27 cellular contexts compared by ENCODE assay signal in genomic region chr3:138409171-138409570, GRCh38. TPM values are rescaled to one million over a fixed set of nuclear protein-coding genes. Genes with fewer than 3 reads are reported as not detected.
DNase-seq lines count a peak whose midpoint lies in the region; ATAC-seq and TF ChIP-seq lines count a peak whose summit lies in the region.
"Had no signal": no experiment of that assay in that cellular context is flagged by ENCODE, and none has a peak within 500 bp of the region (broad histone marks: within the 10 kb centered on the region; RNA-seq: fewer than 3 reads in every experiment).

No MANE protein-coding gene starts in this region.

- no CpG with 5 or more reads among the region's 1 CpG for WGBS in H9 (ENCODE audit: extremely low coverage, insufficient read length, low lambda C conversion rate)

- H3K27me3 ChIP-seq in H9 (ENCODE audit: insufficient read depth, low read length) = no peaks in the 10 kb centered on the region
- H3K27me3 ChIP-seq in effector memory CD4-positive, alpha-beta T cell (replicated peaks; ENCODE audit: control insufficient read depth, insufficient read depth, low read length, poor library complexity, severe bottlenecking) = no peaks in the 10 kb centered on the region
- H3K27me3 ChIP-seq: MG63 had no signal

- TF ChIP-seq CTCF in AG10803 (conservative IDR thresholded peaks at IDR 0.05; ENCODE audit: low read length) (no peak), H9 (conservative IDR thresholded peaks at IDR 0.05) (no peak), WTC11 (IDR thresholded peaks at IDR 0.05) (no peak), fibroblast of mammary gland (conservative IDR thresholded peaks at IDR 0.05; ENCODE audit: control insufficient read depth, insufficient read depth, low read depth, low read length) (no peak), GM13976 (IDR thresholded peaks at IDR 0.05; ENCODE audit: borderline replicate concordance, control extremely low read depth, extremely low read depth, insufficient read depth, missing control alignments) (no peak)

- no peak overlapping the region for H2BK120ac ChIP-seq in H9 (ENCODE audit: low read depth, low read length, poor library complexity, severe bottlenecking)

- no peak overlapping the region for H3K4me3 Mint-ChIP-seq in H9
- H3K4me3 Mint-ChIP-seq in WTC11 = no peak overlapping the region
- H3K4me3 Mint-ChIP-seq: CD4-positive, alpha-beta T cell; IgD-negative memory B cell had no signal

- H3K27ac ChIP-seq in H9 (ENCODE audit: insufficient read length, low read depth, low read length) = no peak overlapping the region
- no peak overlapping the region for H3K27ac ChIP-seq in effector memory CD4-positive, alpha-beta T cell (ENCODE audit: insufficient read depth, low read length, poor library complexity, severe bottlenecking)

- no peak overlapping the region for H3T11ph ChIP-seq in H9 (ENCODE audit: low read length)

- H3K4ac ChIP-seq in H9 (ENCODE audit: low read depth, low read length) = no peak overlapping the region

- DNase-seq in AG10803 (ENCODE audit: low read depth) (peak; percentile 18), H9 (peak; percentile 37), WTC11 (ENCODE audit: low spot score) (no peak), fibroblast of mammary gland (ENCODE audit: low read depth) (peak; percentile 31), GM13976 (ENCODE audit: low spot score) (no peak)
- no peak for DNase-seq in effector memory CD4-positive, alpha-beta T cell
- DNase-seq: BE2C; Calu3; CD4-positive, alpha-beta T cell; EL; HCEC 1CT; Kasumi-1; MG63; NCI-H1048; NCI-H1436 treated with DMSO at 0.1 percent for 48 hours; NCI-H2029 treated with DMSO at 0.1 percent for 48 hours; NCI-H2171; NCI-H446 treated with DMSO at 0.1 percent for 48 hours; NCI-H69; NK-92 treated with Interleukin-12 subunit alpha and Interleukin-12 subunit beta, amount 100 ng/mL, for 24 hours; SW 1271 had no signal

- no peak overlapping the region for H4K91ac ChIP-seq in H9 (ENCODE audit: insufficient read length, low read depth, low read length)

- no peak overlapping the region for H4K8ac ChIP-seq in H9 (replicated peaks; ENCODE audit: insufficient read length, low read depth, low read length)

- no peaks in the 10 kb centered on the region for H4K20me1 ChIP-seq in H9 (ENCODE audit: control insufficient read depth, insufficient read depth, insufficient read length)

- H3K27me3 Mint-ChIP-seq in H9 (ENCODE audit: low read depth) (peaks cover 12% of the 10 kb centered on the region), WTC11 (ENCODE audit: low read depth) (peaks cover 13% of the 10 kb centered on the region)

- H2AFZ ChIP-seq in H9 (ENCODE audit: low read length) = no peak overlapping the region

- no peaks in the 10 kb centered on the region for H3K79me2 ChIP-seq in H9 (ENCODE audit: insufficient read depth, low read length)

- no peak overlapping the region for H3K9ac ChIP-seq in H9 (ENCODE audit: extremely low read depth, insufficient read length, low read length)

- in situ Hi-C loops in GM13976 (cut with MboI; ENCODE audit: low sequenced_read_pairs, unreplicated experiment) = no loop called here

- CTCF ChIA-PET in WTC11 (lab: Charles Lee) = interaction anchor here (0.5 to 3.5 kb wide), 13 partner anchors 9 to 514 kb away, joined by 3 to 28 read pairs (median 4); partner anchors contain the start of genes CEP70 and MRAS

- H2BK5ac ChIP-seq in H9 (ENCODE audit: insufficient read length, low read length) = no peak overlapping the region

- peaks cover 18 to 29% (median 22%) of the 10 kb centered on the region in 3 experiments for H3K36me3 Mint-ChIP-seq in H9 (ENCODE audit: insufficient read depth in 1 of 3, low read depth in 3 of 3)
- peaks cover 14% of the 10 kb centered on the region for H3K36me3 Mint-ChIP-seq in WTC11
- H3K36me3 Mint-ChIP-seq: IgD-negative memory B cell had no signal

- H2AK5ac ChIP-seq in H9 (ENCODE audit: insufficient read length, low read length) = no peak overlapping the region

- no peak overlapping the region for H3K4me2 ChIP-seq in H9 (ENCODE audit: insufficient read depth, insufficient read length, low read length)

- peak; percentile 88 for ATAC-seq in WTC11
- no peak for ATAC-seq in HG03025 (IDR thresholded peaks at IDR 0.05; ENCODE audit: low FRiP score, unreplicated experiment)
- ATAC-seq in HG03457 (IDR thresholded peaks at IDR 0.05; ENCODE audit: unreplicated experiment) = no peak
- ATAC-seq: GM12878, Right ventricle myocardium inferior had no signal

- H3K9me3 Mint-ChIP-seq in H9 (peaks cover 3 to 6% of the 10 kb centered on the region in 2 experiments; a peak in 4 of 5 replicates), WTC11 (peaks cover 19% of the 10 kb centered on the region)
- H3K9me3 Mint-ChIP-seq: CD4-positive, alpha-beta T cell; IgD-negative memory B cell had no signal

- H3K18ac ChIP-seq in H9 (ENCODE audit: insufficient read length, low read depth, low read length) = no peak overlapping the region

- H3K9me3 ChIP-seq in H9 (ENCODE audit: control insufficient read depth, low read depth, low read length) = no peaks in the 10 kb centered on the region
- no peaks in the 10 kb centered on the region for H3K9me3 ChIP-seq in effector memory CD4-positive, alpha-beta T cell (ENCODE audit: control insufficient read depth, low read length)
- H3K9me3 ChIP-seq: BE2C, MG63 had no signal

- no peaks in the 10 kb centered on the region for H3K79me1 ChIP-seq in H9 (ENCODE audit: insufficient read depth, low read depth, low read length, poor library complexity, severe bottlenecking)

- H2BK12ac ChIP-seq in H9 (ENCODE audit: insufficient read length, low read depth, low read length) = no peak overlapping the region

- H3K4me1 Mint-ChIP-seq in H9 (peaks cover 38 to 41% of the 10 kb centered on the region in 2 experiments), WTC11 (peaks cover 42% of the 10 kb centered on the region)
- H3K4me1 Mint-ChIP-seq: IgD-negative memory B cell had no signal

- no peak overlapping the region for H3K4me3 ChIP-seq in AG10803 (ENCODE audit: low read length)
- H3K4me3 ChIP-seq in fibroblast of mammary gland (ENCODE audit: control insufficient read depth, low read depth, low read length) = no peak overlapping the region
- no peak overlapping the region for H3K4me3 ChIP-seq in effector memory CD4-positive, alpha-beta T cell (ENCODE audit: insufficient read depth, low read depth, low read length, poor library complexity, severe bottlenecking)
- H3K4me3 ChIP-seq: GM12878, MG63 had no signal

- no peaks in the 10 kb centered on the region for H3K23me2 ChIP-seq in H9 (ENCODE audit: insufficient read length, low read depth, low read length, poor library complexity, severe bottlenecking)

- H2BK15ac ChIP-seq in H9 (ENCODE audit: low read depth, low read length) = no peak overlapping the region

- H2BK20ac ChIP-seq in H9 (ENCODE audit: low read depth, low read length, poor library complexity, severe bottlenecking) = no peak overlapping the region

- no peak overlapping the region for H4K5ac ChIP-seq in H9 (ENCODE audit: insufficient read length, low read depth, low read length)

- no peaks in the 10 kb centered on the region for H3K36me3 ChIP-seq in effector memory CD4-positive, alpha-beta T cell (ENCODE audit: control insufficient read depth, insufficient read depth, low read length)
- H3K36me3 ChIP-seq: BE2C, MG63 had no signal

- peak overlapping the region in 1 of 3 experiments; percentile 15; a peak in 2 of 7 replicates for H3K27ac Mint-ChIP-seq in H9
- H3K27ac Mint-ChIP-seq in WTC11 = peak overlapping the region; percentile 93
- H3K27ac Mint-ChIP-seq: CD4-positive, alpha-beta T cell; IgD-negative memory B cell had no signal

- H3K14ac ChIP-seq in H9 (ENCODE audit: insufficient read depth, low read length) = no peak overlapping the region

- H3K23ac ChIP-seq in H9 (ENCODE audit: insufficient read length, low read depth, low read length) = no peak overlapping the region

- no peak overlapping the region for H3K56ac ChIP-seq in H9 (ENCODE audit: insufficient read length, low read depth, low read length)

- POLR2A ChIA-PET in WTC11 (lab: Charles Lee) = no interaction called here

- peaks cover 27% of the 10 kb centered on the region; the same call in 1 of the 2 replicates for H3K4me1 ChIP-seq in H9 (ENCODE audit: insufficient read depth, low read length)
- no peaks in the 10 kb centered on the region for H3K4me1 ChIP-seq in effector memory CD4-positive, alpha-beta T cell (ENCODE audit: control insufficient read depth, insufficient read depth, low read length, poor library complexity, severe bottlenecking)
- H3K4me1 ChIP-seq: BE2C had no signal

TF ChIP-seq in WTC11, 78 proteins besides CTCF, POLR2A, EP300 and RAD21 (continues in another document):
- TF ChIP-seq ZMAT4 (CRISPR knock-in tag; IDR thresholded peaks at IDR 0.05) (no peak), ZNF138 (CRISPR knock-in tag; conservative IDR thresholded peaks at IDR 0.05) (no peak), PRRX2 (CRISPR knock-in tag; IDR thresholded peaks at IDR 0.05) (no peak), CREM (CRISPR knock-in tag; IDR thresholded peaks at IDR 0.05) (0 out of 2 replicates have a peak, but pooled peaks have one; percentile 43), AR (CRISPR knock-in tag; IDR thresholded peaks at IDR 0.05) (no peak), GRHL2 (CRISPR knock-in tag; IDR thresholded peaks at IDR 0.05; ENCODE audit: insufficient replicate concordance, severe bottlenecking) (no peak)

RNA-seq across cellular contexts. Expression of gene ESYT3, which starts 25.2 kb away (rescaled TPM):
- 5.9 and 6.3 TPM in 2 replicates for total RNA-seq in H9 (2021)
- total RNA-seq in WTC11 (2021) = 4.4 to 6.4 TPM (median 5.7 TPM) in 3 replicates
- total RNA-seq: GM12878, OCI-LY7 had no signal

Comparison
In these comparisons a context has a peak if more than half of its experiments do, and no peak if none do; other contexts are left out.
1. DNase-seq: peak in AG10803 (single experiment), H9 (single experiment) and fibroblast of mammary gland (single experiment); none in WTC11 (single experiment), GM13976 (single experiment) and effector memory CD4-positive, alpha-beta T cell (0 of 3).